In genomic region chr7:70776627-70777101, GRCh38 we compare ENCODE assay signal across 9 cellular contexts.
DNase-seq lines count a peak whose midpoint lies in the region; ATAC-seq and TF ChIP-seq lines count a peak whose summit lies in the region.
"Had no signal": no experiment of that assay in that cellular context is flagged by ENCODE, and none has a peak within 500 bp of the region (broad histone marks: within the 10 kb centered on the region; RNA-seq: fewer than 3 reads in every experiment).

No MANE protein-coding gene starts in this region.

- TF ChIP-seq POLR2A in prostate gland (IDR thresholded peaks at IDR 0.05) = no peak

- intact Hi-C loops in prostate gland (cut with DNase I) = no loop called here

- H3K4me1 Mint-ChIP-seq in natural killer cell treated with Interleukin-12 subunit alpha and Interleukin-12 subunit beta and Interleukin-15 and Interleukin-18, amount 100 ng/mL, for 72 hours (ENCODE audit: low read depth in 2 of 2) = peaks cover 34 to 49% of the 10 kb centered on the region in 2 donors

- H3K27me3 Mint-ChIP-seq in natural killer cell treated with Interleukin-12 subunit alpha and Interleukin-12 subunit beta and Interleukin-15 and Interleukin-18, amount 100 ng/mL, for 72 hours = no peaks in the 10 kb centered on the region

- H3K36me3 Mint-ChIP-seq in natural killer cell treated with Interleukin-12 subunit alpha and Interleukin-12 subunit beta and Interleukin-15 and Interleukin-18, amount 100 ng/mL, for 72 hours = peaks cover 32% of the 10 kb centered on the region

- no peaks in the 10 kb centered on the region for H3K4me1 ChIP-seq in prostate gland (replicated peaks)

- ATAC-seq in HG02759 (IDR thresholded peaks at IDR 0.05; ENCODE audit: unreplicated experiment) (peak; percentile 70), HG03045 (IDR thresholded peaks at IDR 0.05; ENCODE audit: unreplicated experiment) (no peak), GM18909 (IDR thresholded peaks at IDR 0.05; ENCODE audit: poor library complexity, unreplicated experiment) (no peak)
- peak; percentile 87 to 92 for ATAC-seq in natural killer cell treated with Interleukin-12 subunit alpha and Interleukin-12 subunit beta and Interleukin-15 and Interleukin-18, amount 100 ng/mL, for 72 hours

- H3K27ac ChIP-seq in angular gyrus (ENCODE audit: low read depth, low read length) (peak overlapping the region; percentile 74), prostate gland (no peak overlapping the region)

- no peak overlapping the region for H3K4me3 ChIP-seq in prostate gland

- peak overlapping the region; percentile 85 to 89 for H3K27ac Mint-ChIP-seq in natural killer cell treated with Interleukin-12 subunit alpha and Interleukin-12 subunit beta and Interleukin-15 and Interleukin-18, amount 100 ng/mL, for 72 hours
- H3K27ac Mint-ChIP-seq: mesothelial cell of epicardium had no signal

- H3K36me3 ChIP-seq in prostate gland = no peaks in the 10 kb centered on the region

- TF ChIP-seq CTCF in prostate gland (IDR thresholded peaks at IDR 0.05) = no peak

- peak; percentile 38 for DNase-seq in GM03348 (ENCODE audit: low spot score)
- DNase-seq in natural killer cell treated with Interleukin-12 subunit alpha and Interleukin-12 subunit beta and Interleukin-15 and Interleukin-18, amount 100 ng/mL, for 72 hours (ENCODE audit: low spot score) = no peak
- no peak for DNase-seq in NCI-H1048 (lab: John Stamatoyannopoulos, UW)
- DNase-seq in prostate gland (ENCODE audit: low spot score) = no peak

- WGBS in prostate gland = 44% methylated on average over 7 of the region's 7 CpGs

- H3K27me3 ChIP-seq in prostate gland (replicated peaks; ENCODE audit: insufficient read depth) = no peaks in the 10 kb centered on the region

- no peaks in the 10 kb centered on the region for H3K9me3 ChIP-seq in prostate gland

- no peaks in the 10 kb centered on the region for H3K9me3 Mint-ChIP-seq in natural killer cell treated with Interleukin-12 subunit alpha and Interleukin-12 subunit beta and Interleukin-15 and Interleukin-18, amount 100 ng/mL, for 72 hours
- H3K9me3 Mint-ChIP-seq: mesothelial cell of epicardium had no signal

- H3K4me3 Mint-ChIP-seq in natural killer cell treated with Interleukin-12 subunit alpha and Interleukin-12 subunit beta and Interleukin-15 and Interleukin-18, amount 100 ng/mL, for 72 hours = peak overlapping the region; percentile 70
- H3K4me3 Mint-ChIP-seq: mesothelial cell of epicardium had no signal

Comparison
In these comparisons a context has a peak if more than half of its experiments do, and no peak if none do; other contexts are left out.
1. ATAC-seq: peak in HG02759 (single experiment) and natural killer cell treated with Interleukin-12 subunit alpha and Interleukin-12 subunit beta and Interleukin-15 and Interleukin-18, amount 100 ng/mL, for 72 hours (2 of 2); none in HG03045 (single experiment) and GM18909 (single experiment).